ENCODE assay signal across 18 cellular contexts in the genomic region with DNA sequence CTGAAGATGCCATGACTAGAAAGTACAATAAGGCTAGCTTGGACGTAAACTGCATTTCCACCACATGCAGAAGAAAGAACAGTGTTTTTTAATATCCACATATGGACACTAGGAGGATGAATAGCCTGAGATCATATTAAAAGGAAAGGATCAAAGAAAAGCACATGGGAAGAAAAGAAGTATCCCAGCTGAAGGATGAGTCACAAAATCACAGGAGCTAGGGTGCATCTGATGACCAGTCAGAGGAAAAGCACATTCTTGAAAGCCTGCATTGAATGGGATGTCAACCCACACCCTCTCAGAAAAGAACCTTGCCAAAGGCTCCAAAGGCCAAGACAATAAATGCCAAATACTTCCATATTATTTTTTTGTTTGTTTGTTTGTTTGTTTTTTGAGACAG.
"Had no signal": no experiment of that assay in that cellular context is flagged by ENCODE, and none has a peak within 500 bp of the region (broad histone marks: within the 10 kb centered on the region; RNA-seq: fewer than 3 reads in every experiment).

No MANE protein-coding gene starts in this region.

- H3K27me3 ChIP-seq: transverse colon had no signal

- H3K36me3 ChIP-seq: heart left ventricle, lower lobe of right lung, prostate gland, transverse colon had no signal

- ATAC-seq: activated CD4-positive, alpha-beta T cell treated with anti-CD3 and anti-CD28 coated beads for 36 hours; activated CD8-positive, alpha-beta T cell treated with anti-CD3 and anti-CD28 coated beads for 36 hours; activated T-cell treated with anti-CD3 and anti-CD28 coated beads, Interleukin-2, amount 50 U/mL, for 4 hours; esophagus mucosa; heart left ventricle; left colon; lower lobe of right lung; right cardiac atrium had no signal

- H3K4me3 ChIP-seq: heart left ventricle, lower lobe of right lung, prostate gland, transverse colon had no signal

- DNase-seq: activated CD4-positive, alpha-beta T cell treated with anti-CD3 and anti-CD28 coated beads for 36 hours; activated CD8-positive, alpha-beta T cell treated with anti-CD3 and anti-CD28 coated beads for 36 hours; activated effector memory CD4-positive, alpha-beta T cell treated with Interleukin-2 at 50 U/mL for 16 hours; activated naive CD4-positive, alpha-beta T cell treated with anti-CD3 and anti-CD28 coated beads, Interleukin-2, amount 50 U/mL, for 16 hours; activated T-cell treated with anti-CD3 and anti-CD28 coated beads, Interleukin-2, amount 50 U/mL, for 4 hours; heart left ventricle; left colon; lower lobe of right lung; midbrain; right cardiac atrium; small intestine; stimulated activated CD4-positive, alpha-beta T cell treated with anti-CD3 and anti-CD28 coated beads, Interleukin-4, amount 100 ng/mL, for 24 hours; stimulated activated naive CD4-positive, alpha-beta T cell treated with Interleukin-2 at 50 U/mL for 16 hours; substantia nigra; T-helper 2 cell; transverse colon had no signal

- H3K27ac ChIP-seq: heart left ventricle, lower lobe of right lung, prostate gland, transverse colon had no signal

- H3K4me1 ChIP-seq: heart left ventricle, lower lobe of right lung, prostate gland, transverse colon had no signal

- H3K9me3 ChIP-seq: heart left ventricle, lower lobe of right lung, prostate gland, transverse colon had no signal
